ENCODE assay signal across 1 cellular context in the genomic region with DNA sequence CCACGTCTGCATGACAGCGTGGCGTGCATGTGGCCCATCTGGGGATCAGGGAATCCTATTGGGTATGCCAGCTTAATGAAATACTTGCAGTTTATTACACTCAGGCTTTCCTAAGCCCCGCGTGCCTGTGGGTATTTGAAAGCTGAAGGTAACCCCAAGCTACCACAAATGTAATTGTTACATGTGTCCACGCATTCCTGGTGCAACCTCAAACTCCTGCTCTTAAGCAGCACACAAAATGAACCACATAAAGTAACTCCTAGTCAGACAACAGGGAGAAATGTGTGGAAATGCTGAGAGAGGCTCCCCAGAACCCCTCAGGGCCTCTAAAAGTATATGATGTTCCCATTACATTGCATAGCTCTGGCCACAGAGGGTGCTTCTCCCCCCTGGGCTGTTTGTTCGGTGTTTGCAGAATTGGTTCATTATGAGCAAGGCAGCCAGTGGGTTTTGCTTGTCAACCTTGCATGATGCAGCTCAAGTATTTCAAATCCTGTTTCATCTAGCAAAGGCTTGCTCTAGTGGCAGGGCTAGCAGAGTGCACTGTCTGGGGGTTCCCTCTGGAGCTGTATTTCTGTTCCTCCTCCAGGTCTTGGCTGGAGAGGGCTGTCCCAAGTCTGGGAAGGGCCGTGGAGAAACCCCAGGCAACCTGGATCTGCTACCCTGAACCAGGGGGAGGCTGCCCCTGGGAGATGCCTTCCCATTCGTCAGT.
TF ChIP-seq lines count a peak whose summit lies in the region.

No MANE protein-coding gene starts in this region.

TF ChIP-seq in HepG2, 621 proteins besides CTCF, POLR2A, EP300 and RAD21:
- TF ChIP-seq PITX1 (CRISPR knock-in tag; IDR thresholded peaks at IDR 0.05), result no peak
- TF ChIP-seq, protein P1, sequence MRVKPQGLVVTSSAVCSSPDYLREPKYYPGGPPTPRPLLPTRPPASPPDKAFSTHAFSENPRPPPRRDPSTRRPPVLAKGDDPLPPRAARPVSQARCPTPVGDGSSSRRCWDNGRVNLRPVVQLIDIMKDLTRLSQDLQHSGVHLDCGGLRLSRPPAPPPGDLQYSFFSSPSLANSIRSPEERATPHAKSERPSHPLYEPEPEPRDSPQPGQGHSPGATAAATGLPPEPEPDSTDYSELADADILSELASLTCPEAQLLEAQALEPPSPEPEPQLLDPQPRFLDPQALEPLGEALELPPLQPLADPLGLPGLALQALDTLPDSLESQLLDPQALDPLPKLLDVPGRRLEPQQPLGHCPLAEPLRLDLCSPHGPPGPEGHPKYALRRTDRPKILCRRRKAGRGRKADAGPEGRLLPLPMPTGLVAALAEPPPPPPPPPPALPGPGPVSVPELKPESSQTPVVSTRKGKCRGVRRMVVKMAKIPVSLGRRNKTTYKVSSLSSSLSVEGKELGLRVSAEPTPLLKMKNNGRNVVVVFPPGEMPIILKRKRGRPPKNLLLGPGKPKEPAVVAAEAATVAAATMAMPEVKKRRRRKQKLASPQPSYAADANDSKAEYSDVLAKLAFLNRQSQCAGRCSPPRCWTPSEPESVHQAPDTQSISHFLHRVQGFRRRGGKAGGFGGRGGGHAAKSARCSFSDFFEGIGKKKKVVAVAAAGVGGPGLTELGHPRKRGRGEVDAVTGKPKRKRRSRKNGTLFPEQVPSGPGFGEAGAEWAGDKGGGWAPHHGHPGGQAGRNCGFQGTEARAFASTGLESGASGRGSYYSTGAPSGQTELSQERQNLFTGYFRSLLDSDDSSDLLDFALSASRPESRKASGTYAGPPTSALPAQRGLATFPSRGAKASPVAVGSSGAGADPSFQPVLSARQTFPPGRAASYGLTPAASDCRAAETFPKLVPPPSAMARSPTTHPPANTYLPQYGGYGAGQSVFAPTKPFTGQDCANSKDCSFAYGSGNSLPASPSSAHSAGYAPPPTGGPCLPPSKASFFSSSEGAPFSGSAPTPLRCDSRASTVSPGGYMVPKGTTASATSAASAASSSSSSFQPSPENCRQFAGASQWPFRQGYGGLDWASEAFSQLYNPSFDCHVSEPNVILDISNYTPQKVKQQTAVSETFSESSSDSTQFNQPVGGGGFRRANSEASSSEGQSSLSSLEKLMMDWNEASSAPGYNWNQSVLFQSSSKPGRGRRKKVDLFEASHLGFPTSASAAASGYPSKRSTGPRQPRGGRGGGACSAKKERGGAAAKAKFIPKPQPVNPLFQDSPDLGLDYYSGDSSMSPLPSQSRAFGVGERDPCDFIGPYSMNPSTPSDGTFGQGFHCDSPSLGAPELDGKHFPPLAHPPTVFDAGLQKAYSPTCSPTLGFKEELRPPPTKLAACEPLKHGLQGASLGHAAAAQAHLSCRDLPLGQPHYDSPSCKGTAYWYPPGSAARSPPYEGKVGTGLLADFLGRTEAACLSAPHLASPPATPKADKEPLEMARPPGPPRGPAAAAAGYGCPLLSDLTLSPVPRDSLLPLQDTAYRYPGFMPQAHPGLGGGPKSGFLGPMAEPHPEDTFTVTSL (CRISPR knock-in tag; IDR thresholded peaks at IDR 0.05; ENCODE audit: borderline replicate concordance), result no peak
- TF ChIP-seq, protein P2, sequence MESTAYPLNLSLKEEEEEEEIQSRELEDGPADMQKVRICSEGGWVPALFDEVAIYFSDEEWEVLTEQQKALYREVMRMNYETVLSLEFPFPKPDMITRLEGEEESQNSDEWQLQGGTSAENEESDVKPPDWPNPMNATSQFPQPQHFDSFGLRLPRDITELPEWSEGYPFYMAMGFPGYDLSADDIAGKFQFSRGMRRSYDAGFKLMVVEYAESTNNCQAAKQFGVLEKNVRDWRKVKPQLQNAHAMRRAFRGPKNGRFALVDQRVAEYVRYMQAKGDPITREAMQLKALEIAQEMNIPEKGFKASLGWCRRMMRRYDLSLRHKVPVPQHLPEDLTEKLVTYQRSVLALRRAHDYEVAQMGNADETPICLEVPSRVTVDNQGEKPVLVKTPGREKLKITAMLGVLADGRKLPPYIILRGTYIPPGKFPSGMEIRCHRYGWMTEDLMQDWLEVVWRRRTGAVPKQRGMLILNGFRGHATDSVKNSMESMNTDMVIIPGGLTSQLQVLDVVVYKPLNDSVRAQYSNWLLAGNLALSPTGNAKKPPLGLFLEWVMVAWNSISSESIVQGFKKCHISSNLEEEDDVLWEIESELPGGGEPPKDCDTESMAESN (CRISPR knock-in tag; conservative IDR thresholded peaks at IDR 0.05), result no peak
